ENCODE assay signal across 29 cellular contexts in genomic region chr4:31575504-31575903, GRCh38.
"Had no signal": no experiment of that assay in that cellular context is flagged by ENCODE, and none has a peak within 500 bp of the region (broad histone marks: within the 10 kb centered on the region; RNA-seq: fewer than 3 reads in every experiment).

No MANE protein-coding gene starts in this region.

- H3K36me3 Mint-ChIP-seq: immature natural killer cell; memory B cell; naive B cell; neural progenitor cell; stimulated activated memory B cell treated with anti-CD40 and anti-IgM and Interleukin-4, amounts not matched to agents 10 μg/mL and 1 μg/mL and 100 μg/mL, for 72 hours had no signal

- ATAC-seq: esophagus mucosa; gastrocnemius medialis; left ventricle myocardium superior; right cardiac atrium; stimulated activated memory B cell treated with anti-CD40 and anti-IgM and Interleukin-4, amounts not matched to agents 10 μg/mL and 1 μg/mL and 100 μg/mL, for 72 hours; stimulated activated naive CD8-positive, alpha-beta T cell treated with anti-CD3 and anti-CD28 coated beads, Interleukin-15, Interleukin-2, amounts not matched to agents 100 U/mL and 50 U/mL, for 24 hours had no signal

- DNase-seq: colonic mucosa; effector CD8-positive, alpha-beta T cell; endodermal cell; foreskin fibroblast; gastrocnemius medialis; head of caudate nucleus; immature natural killer cell; islet precursor cell; left ventricle myocardium superior; naive B cell; nucleus accumbens; right cardiac atrium; spleen; stimulated activated CD4-positive, alpha-beta T cell treated with anti-CD3 and anti-CD28 coated beads, Interleukin-4, amount 100 ng/mL, for 4 hours; stimulated activated naive CD8-positive, alpha-beta T cell treated with anti-CD3 and anti-CD28 coated beads, Interleukin-15, Interleukin-2, amounts not matched to agents 100 U/mL and 50 U/mL, for 24 hours; substantia nigra; testis; tibial artery; upper lobe of left lung had no signal

- H3K27me3 Mint-ChIP-seq: dendritic cell treated with granulocyte-macrophage colony-stimulating factor and Interleukin-4, amounts not matched to agents 40 ng/mL and 50 ng/mL, for 4 days; memory B cell; naive B cell; stimulated activated memory B cell treated with anti-CD40 and anti-IgM and Interleukin-4, amounts not matched to agents 10 μg/mL and 1 μg/mL and 100 μg/mL, for 72 hours had no signal

- H3K4me1 Mint-ChIP-seq: immature natural killer cell; memory B cell; naive B cell; stimulated activated memory B cell treated with anti-CD40 and anti-IgM and Interleukin-4, amounts not matched to agents 10 μg/mL and 1 μg/mL and 100 μg/mL, for 72 hours had no signal

- H3K4me3 Mint-ChIP-seq: dendritic cell treated with granulocyte-macrophage colony-stimulating factor and Interleukin-4, amounts not matched to agents 40 ng/mL and 50 ng/mL, for 4 days; endodermal cell; immature natural killer cell; memory B cell; nephron; neural progenitor cell; stimulated activated memory B cell treated with anti-CD40 and anti-IgM and Interleukin-4, amounts not matched to agents 10 μg/mL and 1 μg/mL and 100 μg/mL, for 72 hours had no signal

- H3K27me3 ChIP-seq: colonic mucosa, gastrocnemius medialis, neural progenitor cell, spleen, testis, tibial artery, upper lobe of left lung had no signal

- H3K36me3 ChIP-seq: colonic mucosa, gastrocnemius medialis, neural progenitor cell, prostate gland, spleen, tibial artery, upper lobe of left lung had no signal

- H3K4me1 ChIP-seq: colonic mucosa, gastrocnemius medialis, neural progenitor cell, prostate gland, spleen, testis, tibial artery, upper lobe of left lung had no signal

- H3K27ac Mint-ChIP-seq: dendritic cell treated with granulocyte-macrophage colony-stimulating factor and Interleukin-4, amounts not matched to agents 40 ng/mL and 50 ng/mL, for 4 days; endodermal cell; immature natural killer cell; memory B cell; naive B cell; nephron; neural progenitor cell; stimulated activated memory B cell treated with anti-CD40 and anti-IgM and Interleukin-4, amounts not matched to agents 10 μg/mL and 1 μg/mL and 100 μg/mL, for 72 hours had no signal

- H3K4me2 ChIP-seq: neural progenitor cell had no signal

- H3K4me3 ChIP-seq: colonic mucosa, gastrocnemius medialis, lung, neural progenitor cell, prostate gland, skin epidermis, spleen, testis, tibial artery, upper lobe of left lung had no signal

- H2AFZ ChIP-seq: neural progenitor cell had no signal

- H3K9me3 ChIP-seq: colonic mucosa, gastrocnemius medialis, prostate gland, testis, tibial artery, upper lobe of left lung had no signal

- H3K9me3 Mint-ChIP-seq: dendritic cell treated with granulocyte-macrophage colony-stimulating factor and Interleukin-4, amounts not matched to agents 40 ng/mL and 50 ng/mL, for 4 days; endodermal cell; nephron; neural progenitor cell; stimulated activated memory B cell treated with anti-CD40 and anti-IgM and Interleukin-4, amounts not matched to agents 10 μg/mL and 1 μg/mL and 100 μg/mL, for 72 hours had no signal

- H3K27ac ChIP-seq: colonic mucosa, epithelial cell of prostate, gastrocnemius medialis, neural progenitor cell, prostate gland, skin epidermis, spleen, testis, tibial artery, upper lobe of left lung had no signal
